38 cellular contexts compared by ENCODE assay signal in genomic region chr16:15445450-15445849, GRCh38. TPM values are rescaled to one million over a fixed set of nuclear protein-coding genes. Genes with fewer than 3 reads are reported as not detected.
"Had no signal": no experiment of that assay in that cellular context is flagged by ENCODE, and none has a peak within 500 bp of the region (broad histone marks: within the 10 kb centered on the region; RNA-seq: fewer than 3 reads in every experiment).

No MANE protein-coding gene starts in this region.

- FAIRE-seq: astrocyte, bronchial epithelial cell had no signal

- H3K36me3 Mint-ChIP-seq: activated naive CD4-positive, alpha-beta T cell treated with anti-CD3 and anti-CD28 coated beads, Interleukin-2, amount 10 ng/mL, durations not matched to agents 7 days and 5 days had no signal

- H3K9me3 Mint-ChIP-seq: activated T-helper 17 cell treated with anti-CD3 and anti-CD28 coated beads, Interleukin-2, amount 50 U/mL, for 72 hours had no signal

- H3K9me3 ChIP-seq: adrenal gland, body of pancreas had no signal

- H3K4me1 ChIP-seq: breast epithelium had no signal

- H3K36me3 ChIP-seq: adrenal gland, brain microvascular endothelial cell, breast epithelium, cardiac muscle cell had no signal

- DNase-seq: activated effector memory CD4-positive, alpha-beta T cell treated with anti-CD3 and anti-CD28 coated beads, Interleukin-2, amount 50 U/mL, for 16 hours; activated effector memory CD4-positive, alpha-beta T cell treated with Interleukin-2 at 50 U/mL for 16 hours; activated gamma-delta T cell; activated gamma-delta T cell treated with Interleukin-2 at 50 U/mL for 16 hours; activated naive CD4-positive, alpha-beta T cell; activated naive CD4-positive, alpha-beta T cell treated with anti-CD3 and anti-CD28 coated beads for 36 hours; activated naive CD4-positive, alpha-beta T cell treated with anti-CD3 and anti-CD28 coated beads, Interleukin-2, amount 10 ng/mL, durations not matched to agents 7 days and 5 days; activated naive CD4-positive, alpha-beta T cell treated with anti-CD3 and anti-CD28 coated beads, Interleukin-2, amount 50 U/mL, for 16 hours; activated naive CD4-positive, alpha-beta T cell treated with Interleukin-2 at 50 U/mL for 16 hours; activated naive CD8-positive, alpha-beta T cell treated with anti-CD3 and anti-CD28 coated beads for 36 hours; activated naive CD8-positive, alpha-beta T cell treated with anti-CD3 and anti-CD28 coated beads, Interleukin-2, amount 10 ng/mL, durations not matched to agents 7 days and 5 days; activated naive CD8-positive, alpha-beta T cell treated with anti-CD3 and anti-CD28 coated beads, Interleukin-2, amount 50 U/mL, for 24 hours; activated T-cell treated with anti-CD3 and anti-CD28 coated beads, Interleukin-2, amount 50 U/mL, for 1 hour; activated T-cell treated with anti-CD3 and anti-CD28 coated beads, Interleukin-2, amount 50 U/mL, for 4 hours; activated T-cell treated with anti-CD3 and anti-CD28 coated beads, Interleukin-2, amount 50 U/mL, for 48 hours; adrenal gland; amniotic stem cell; amygdala; anterior cingulate cortex; aorta; body of pancreas; brain microvascular endothelial cell; caudate nucleus; central memory CD4-positive, alpha-beta T cell; cerebellar nuclear complex had no signal

- H3K27ac ChIP-seq: adrenal gland, ascending aorta, body of pancreas, brain microvascular endothelial cell, breast epithelium, cardiac muscle cell had no signal

- H3K4me3 ChIP-seq: adrenal gland, ascending aorta, body of pancreas, breast epithelium, cardiac muscle cell had no signal

- H3K27me3 Mint-ChIP-seq: activated naive CD4-positive, alpha-beta T cell treated with anti-CD3 and anti-CD28 coated beads, Interleukin-2, amount 50 U/mL, for 24 hours; activated naive CD8-positive, alpha-beta T cell; activated naive CD8-positive, alpha-beta T cell treated with anti-CD3 and anti-CD28 coated beads for 36 hours; activated naive CD8-positive, alpha-beta T cell treated with anti-CD3 and anti-CD28 coated beads, Interleukin-2, amount 50 U/mL, for 24 hours; activated T-helper 17 cell treated with anti-CD3 and anti-CD28 coated beads, Interleukin-2, amount 50 U/mL, for 72 hours; central memory CD8-positive, alpha-beta T cell had no signal

- ATAC-seq: activated naive CD4-positive, alpha-beta T cell treated with anti-CD3 and anti-CD28 coated beads, Interleukin-2, amount 50 U/mL, for 72 hours; activated naive CD8-positive, alpha-beta T cell treated with anti-CD3 and anti-CD28 coated beads, Interleukin-2, amount 50 U/mL, for 24 hours; activated T-cell treated with anti-CD3 and anti-CD28 coated beads, Interleukin-2, amount 50 U/mL, for 4 hours; activated T-helper 17 cell treated with anti-CD3 and anti-CD28 coated beads, Interleukin-2, amount 50 U/mL, for 72 hours; body of pancreas had no signal

- H3K27me3 ChIP-seq: adrenal gland, ascending aorta, body of pancreas, brain microvascular endothelial cell, breast epithelium, cardiac muscle cell had no signal

- H3K27ac Mint-ChIP-seq: activated naive CD4-positive, alpha-beta T cell treated with anti-CD3 and anti-CD28 coated beads for 36 hours; activated naive CD4-positive, alpha-beta T cell treated with anti-CD3 and anti-CD28 coated beads, Interleukin-2, amount 10 ng/mL, durations not matched to agents 7 days and 5 days; activated naive CD4-positive, alpha-beta T cell treated with anti-CD3 and anti-CD28 coated beads, Interleukin-2, amount 50 U/mL, for 24 hours; activated naive CD4-positive, alpha-beta T cell treated with anti-CD3 and anti-CD28 coated beads, Interleukin-2, amount 50 U/mL, for 72 hours; activated naive CD8-positive, alpha-beta T cell; activated naive CD8-positive, alpha-beta T cell treated with anti-CD3 and anti-CD28 coated beads for 36 hours; activated naive CD8-positive, alpha-beta T cell treated with anti-CD3 and anti-CD28 coated beads, Interleukin-2, amount 10 ng/mL, durations not matched to agents 7 days and 5 days; activated naive CD8-positive, alpha-beta T cell treated with anti-CD3 and anti-CD28 coated beads, Interleukin-2, amount 50 U/mL, for 24 hours; activated T-helper 1 cell treated with anti-CD3 and anti-CD28 coated beads, Interleukin-12 subunit alpha, Interleukin-12 subunit beta, Interleukin-2, Interleukin-4 antibody, amounts not matched to agents 30 ng/mL and 10 ng/mL and 1 ng/mL, durations not matched to agents 14 hours and 24 hours and 36 hours; activated T-helper 17 cell treated with anti-CD3 and anti-CD28 coated beads, Interleukin-2, amount 50 U/mL, for 72 hours; activated T-helper 2 cell treated with anti-CD3 and anti-CD28 coated beads, Interferon-gamma antibody, Interleukin-2, Interleukin-4, amounts not matched to agents 10 μg/mL and 5 μg/mL and 100 μg/mL, durations not matched to agents 14 hours and 24 hours and 36 hours; brain had no signal

- H3K4me3 Mint-ChIP-seq: activated naive CD4-positive, alpha-beta T cell treated with anti-CD3 and anti-CD28 coated beads for 36 hours; activated naive CD4-positive, alpha-beta T cell treated with anti-CD3 and anti-CD28 coated beads, Interleukin-2, amount 10 ng/mL, durations not matched to agents 7 days and 5 days; activated naive CD4-positive, alpha-beta T cell treated with anti-CD3 and anti-CD28 coated beads, Interleukin-2, amount 50 U/mL, for 24 hours; activated naive CD8-positive, alpha-beta T cell; activated naive CD8-positive, alpha-beta T cell treated with anti-CD3 and anti-CD28 coated beads for 36 hours; activated naive CD8-positive, alpha-beta T cell treated with anti-CD3 and anti-CD28 coated beads, Interleukin-2, amount 10 ng/mL, durations not matched to agents 7 days and 5 days; activated naive CD8-positive, alpha-beta T cell treated with anti-CD3 and anti-CD28 coated beads, Interleukin-2, amount 50 U/mL, for 24 hours; activated T-cell treated with anti-CD3 and anti-CD28 coated beads, Interleukin-2, amount 50 U/mL, for 4 hours; activated T-helper 1 cell treated with anti-CD3 and anti-CD28 coated beads, Interleukin-12 subunit alpha, Interleukin-12 subunit beta, Interleukin-2, Interleukin-4 antibody, amounts not matched to agents 30 ng/mL and 10 ng/mL and 1 ng/mL, durations not matched to agents 14 hours and 24 hours and 36 hours; activated T-helper 17 cell treated with anti-CD3 and anti-CD28 coated beads, Interleukin-2, amount 50 U/mL, for 72 hours; brain; central memory CD8-positive, alpha-beta T cell had no signal

- H3K4me1 Mint-ChIP-seq: activated naive CD4-positive, alpha-beta T cell treated with anti-CD3 and anti-CD28 coated beads, Interleukin-2, amount 10 ng/mL, durations not matched to agents 7 days and 5 days; central memory CD8-positive, alpha-beta T cell had no signal

RNA-seq across cellular contexts. Expression of gene MPV17L, which starts 49.9 kb away (rescaled TPM):
- total RNA-seq: activated naive CD4-positive, alpha-beta T cell treated with anti-CD3 and anti-CD28 coated beads for 36 hours; activated naive CD4-positive, alpha-beta T cell treated with anti-CD3 and anti-CD28 coated beads, Interleukin-2, amount 50 U/mL, for 72 hours; activated naive CD8-positive, alpha-beta T cell treated with anti-CD3 and anti-CD28 coated beads, Interleukin-2, amount 10 ng/mL, durations not matched to agents 7 days and 5 days; activated T-helper 17 cell treated with anti-CD3 and anti-CD28 coated beads, Interleukin-2, amount 50 U/mL, for 72 hours had no signal
